ENCODE assay signal across 19 cellular contexts in genomic region chr3:167780214-167780613, GRCh38.
"Had no signal": no experiment of that assay in that cellular context is flagged by ENCODE, and none has a peak within 500 bp of the region (broad histone marks: within the 10 kb centered on the region; RNA-seq: fewer than 3 reads in every experiment).

No MANE protein-coding gene starts in this region.

- H3K36me3 ChIP-seq: MG63, SJCRH30 had no signal

- ATAC-seq: HepG2, Panc1, Right ventricle myocardium inferior, SK-N-SH treated with all-trans-retinoic acid at 6 μM for 48 hours had no signal

- DNase-seq: IMR-90, Karpas-422, KG1, MG63, NCI-H1092 treated with DMSO at 0.1 percent for 48 hours, NCI-H1436, NCI-H187 treated with DMSO at 0.1 percent for 48 hours, NCI-H2171, NCI-H226, NCI-H446, NCI-H510A, NCI-H524 treated with DMSO at 0.1 percent for 48 hours, NCI-H82, SHP77 treated with DMSO at 0.1 percent for 48 hours, SJCRH30 had no signal

- H3K4me1 ChIP-seq: SJCRH30 had no signal

- H3K9me3 ChIP-seq: SJCRH30 had no signal

- H3K27me3 ChIP-seq: MG63, SJCRH30 had no signal

- H3K4me3 ChIP-seq: MG63, SJCRH30 had no signal

- H3K27ac ChIP-seq: SJCRH30 had no signal
